Comparison of ENCODE assay signal across 2 cellular contexts in genomic region chr6:11900662-11901598, GRCh38.
TF ChIP-seq lines count a peak whose summit lies in the region.

No MANE protein-coding gene starts in this region.

TF ChIP-seq in liver, 16 proteins besides CTCF, POLR2A, EP300 and RAD21 (continued from another document):
- TF ChIP-seq REST (IDR thresholded peaks at IDR 0.05) (no peak), YY1 (IDR thresholded peaks at IDR 0.05) (no peak), ATF3 (IDR thresholded peaks at IDR 0.05) (no peak), FOXA2 (IDR thresholded peaks at IDR 0.05) (no peak), EGR1 (IDR thresholded peaks at IDR 0.05; ENCODE audit: low read depth in 2 of 2) (no peak), FOXA1 (IDR thresholded peaks at IDR 0.05) (no peak)

TF ChIP-seq in HepG2, 621 proteins besides CTCF, POLR2A, EP300 and RAD21 (continued from another document):
- no peak for TF ChIP-seq UBTF (CRISPR knock-in tag; IDR thresholded peaks at IDR 0.05)
